In genomic region chr9:89350988-89351557, GRCh38 we compare ENCODE assay signal across 20 cellular contexts. TPM values are rescaled to one million over a fixed set of nuclear protein-coding genes. Genes with fewer than 3 reads are reported as not detected.
DNase-seq lines count a peak whose midpoint lies in the region; ATAC-seq and TF ChIP-seq lines count a peak whose summit lies in the region.
"Had no signal": no experiment of that assay in that cellular context is flagged by ENCODE, and none has a peak within 500 bp of the region (broad histone marks: within the 10 kb centered on the region; RNA-seq: fewer than 3 reads in every experiment).

No MANE protein-coding gene starts in this region.

- no peak overlapping the region for H3K9ac ChIP-seq in trophoblast cell (ENCODE audit: low read length)
- H3K9ac ChIP-seq: neural progenitor cell had no signal

- peaks cover 68% of the 10 kb centered on the region for H3K36me3 Mint-ChIP-seq in activated CD4-positive, alpha-beta T cell treated with anti-CD3 and anti-CD28 coated beads for 36 hours (ENCODE audit: low read depth)
- H3K36me3 Mint-ChIP-seq in CD8-positive, alpha-beta T cell = peaks cover 95% of the 10 kb centered on the region
- H3K36me3 Mint-ChIP-seq in activated T-helper 17 cell treated with anti-CD3 and anti-CD28 coated beads, Interleukin-2, amount 50 U/mL, for 72 hours (ENCODE audit: low read depth) = peaks cover 100% of the 10 kb centered on the region
- H3K36me3 Mint-ChIP-seq in MCF 10A (ENCODE audit: insufficient read depth, unreplicated experiment) = peaks cover 87% of the 10 kb centered on the region

- H3K79me2 ChIP-seq in trophoblast cell (ENCODE audit: control insufficient read depth, insufficient read depth, low read length, poor library complexity) = no peaks in the 10 kb centered on the region

- H3K4me3 Mint-ChIP-seq in activated CD4-positive, alpha-beta T cell treated with anti-CD3 and anti-CD28 coated beads for 36 hours = no peak overlapping the region
- H3K4me3 Mint-ChIP-seq in CD8-positive, alpha-beta T cell = no peak overlapping the region
- no peak overlapping the region for H3K4me3 Mint-ChIP-seq in activated T-helper 17 cell treated with anti-CD3 and anti-CD28 coated beads, Interleukin-2, amount 50 U/mL, for 72 hours
- H3K4me3 Mint-ChIP-seq in MCF 10A (ENCODE audit: unreplicated experiment) = no peak overlapping the region
- H3K4me3 Mint-ChIP-seq: brain, neural progenitor cell had no signal

- no peaks in the 10 kb centered on the region for H3K27me3 Mint-ChIP-seq in activated CD4-positive, alpha-beta T cell treated with anti-CD3 and anti-CD28 coated beads for 36 hours
- no peaks in the 10 kb centered on the region for H3K27me3 Mint-ChIP-seq in CD8-positive, alpha-beta T cell (ENCODE audit: low read depth)
- no peaks in the 10 kb centered on the region for H3K27me3 Mint-ChIP-seq in activated T-helper 17 cell treated with anti-CD3 and anti-CD28 coated beads, Interleukin-2, amount 50 U/mL, for 72 hours
- H3K27me3 Mint-ChIP-seq in MCF 10A (ENCODE audit: insufficient read depth, unreplicated experiment) = no peaks in the 10 kb centered on the region
- H3K27me3 Mint-ChIP-seq: brain had no signal

- H3K23ac ChIP-seq in trophoblast cell (ENCODE audit: low read length) = peak overlapping the region; percentile 42

- H3K27ac ChIP-seq in CD8-positive, alpha-beta T cell (ENCODE audit: low read depth, low read length) = no peak overlapping the region
- no peak overlapping the region for H3K27ac ChIP-seq in trophoblast cell (ENCODE audit: low read depth, low read length)
- H3K27ac ChIP-seq in caudate nucleus (ENCODE audit: low read depth, low read length) = no peak overlapping the region
- H3K27ac ChIP-seq: A549, colonic mucosa, neural progenitor cell had no signal

- WGBS in trophoblast cell (ENCODE audit: extremely low coverage, insufficient coverage, insufficient read length) = no CpG with 5 or more reads among the region's 2 CpGs

- H3K27me3 ChIP-seq in CD8-positive, alpha-beta T cell (ENCODE audit: insufficient read depth, low read length) = no peaks in the 10 kb centered on the region
- no peaks in the 10 kb centered on the region for H3K27me3 ChIP-seq in trophoblast cell (ENCODE audit: insufficient read depth, low read length)
- H3K27me3 ChIP-seq: colonic mucosa, neural progenitor cell, spleen had no signal

- H3K4me1 Mint-ChIP-seq in activated CD4-positive, alpha-beta T cell treated with anti-CD3 and anti-CD28 coated beads for 36 hours = peaks cover 17% of the 10 kb centered on the region
- peaks cover 22% of the 10 kb centered on the region for H3K4me1 Mint-ChIP-seq in CD8-positive, alpha-beta T cell (ENCODE audit: low read depth)
- H3K4me1 Mint-ChIP-seq in activated T-helper 17 cell treated with anti-CD3 and anti-CD28 coated beads, Interleukin-2, amount 50 U/mL, for 72 hours = peaks cover 19% of the 10 kb centered on the region
- H3K4me1 Mint-ChIP-seq in MCF 10A (ENCODE audit: insufficient read depth, unreplicated experiment) = no peaks in the 10 kb centered on the region
- H3K4me1 Mint-ChIP-seq: brain, neural progenitor cell had no signal

- H2AFZ ChIP-seq in trophoblast cell (ENCODE audit: insufficient read depth, low read length, poor library complexity) = no peak overlapping the region
- H2AFZ ChIP-seq: neural progenitor cell had no signal

- H4K12ac ChIP-seq in trophoblast cell (ENCODE audit: low read depth, low read length) = no peak overlapping the region

- H3K4me1 ChIP-seq in CD8-positive, alpha-beta T cell (ENCODE audit: insufficient read depth, low read length) = peaks cover 12% of the 10 kb centered on the region
- no peaks in the 10 kb centered on the region for H3K4me1 ChIP-seq in trophoblast cell (ENCODE audit: control insufficient read depth in 1 of 2, insufficient read depth in 2 of 2, low read length in 2 of 2)
- H3K4me1 ChIP-seq: A549, colonic mucosa, neural progenitor cell had no signal

- H3K9me3 ChIP-seq in CD8-positive, alpha-beta T cell (ENCODE audit: low read length) = no peaks in the 10 kb centered on the region
- peaks cover 7% of the 10 kb centered on the region for H3K9me3 ChIP-seq in trophoblast cell (ENCODE audit: insufficient read depth, low read depth, low read length)
- H3K9me3 ChIP-seq: A549, colonic mucosa, spleen had no signal

- POLR2A ChIA-PET in activated CD4-positive, alpha-beta T cell treated with anti-CD3 and anti-CD28 coated beads for 36 hours (lab: Charles Lee) = no interaction called here
- POLR2A ChIA-PET in CD8-positive, alpha-beta T cell (lab: Charles Lee) = no interaction called here
- POLR2A ChIA-PET in MCF 10A (lab: Yijun Ruan, JAX) = no interaction called here

- H3K4ac ChIP-seq in trophoblast cell (ENCODE audit: low read depth, low read length) = no peak overlapping the region

- intact Hi-C loops in activated CD4-positive, alpha-beta T cell treated with anti-CD3 and anti-CD28 coated beads for 36 hours (cut with DNase I, micrococcal nuclease) = no loop called here
- intact Hi-C loops in CD8-positive, alpha-beta T cell (cut with DNase I, micrococcal nuclease) = no loop called here
- intact Hi-C loops in MCF 10A (cut with micrococcal nuclease) = no loop called here

- H3K18ac ChIP-seq in trophoblast cell (ENCODE audit: low read length) = no peak overlapping the region

- no peak overlapping the region for H4K91ac ChIP-seq in trophoblast cell (ENCODE audit: low read depth, low read length)

- TF ChIP-seq CTCF in CD8-positive, alpha-beta T cell (IDR thresholded peaks at IDR 0.05) = no peak
- no peak for TF ChIP-seq CTCF in MCF 10A (IDR thresholded peaks at IDR 0.05; ENCODE audit: unreplicated experiment)

- no peak overlapping the region for H3K4me2 ChIP-seq in trophoblast cell (ENCODE audit: low read length)
- H3K4me2 ChIP-seq: A549, neural progenitor cell had no signal

- CTCF ChIA-PET in activated CD4-positive, alpha-beta T cell treated with anti-CD3 and anti-CD28 coated beads for 36 hours (lab: Charles Lee) = interaction anchor here (0.7 kb wide), 1 partner anchor 235 kb away, joined by 3 read pairs; no protein-coding TSS in a partner anchor
- CTCF ChIA-PET in CD8-positive, alpha-beta T cell (lab: Charles Lee) = interaction anchor here (1.4 kb wide), 1 partner anchor 198 kb away, joined by 3 read pairs; no protein-coding TSS in a partner anchor
- CTCF ChIA-PET in MCF 10A (lab: Yijun Ruan, JAX) = interaction anchor here (0.6 to 1.6 kb wide), 2 partner anchors 46 to 198 kb away, joined by 3 to 4 read pairs; no protein-coding TSS in a partner anchor

- H3K4me3 ChIP-seq in CD8-positive, alpha-beta T cell (ENCODE audit: low read depth, low read length) = no peak overlapping the region
- H3K4me3 ChIP-seq in trophoblast cell (ENCODE audit: low read depth, low read length) = no peak overlapping the region
- H3K4me3 ChIP-seq: A549, colonic mucosa, neural progenitor cell, spleen had no signal

- peak overlapping the region; percentile 11 for H3K27ac Mint-ChIP-seq in activated CD4-positive, alpha-beta T cell treated with anti-CD3 and anti-CD28 coated beads for 36 hours
- peak overlapping the region; percentile 1 for H3K27ac Mint-ChIP-seq in CD8-positive, alpha-beta T cell
- H3K27ac Mint-ChIP-seq in activated T-helper 17 cell treated with anti-CD3 and anti-CD28 coated beads, Interleukin-2, amount 50 U/mL, for 72 hours = peak overlapping the region; percentile 85
- no peak overlapping the region for H3K27ac Mint-ChIP-seq in MCF 10A (ENCODE audit: low read depth, unreplicated experiment)
- H3K27ac Mint-ChIP-seq: brain, neural progenitor cell had no signal

- H3K9me3 Mint-ChIP-seq in activated CD4-positive, alpha-beta T cell treated with anti-CD3 and anti-CD28 coated beads for 36 hours (ENCODE audit: low read depth) = no peaks in the 10 kb centered on the region
- no peaks in the 10 kb centered on the region for H3K9me3 Mint-ChIP-seq in CD8-positive, alpha-beta T cell
- H3K9me3 Mint-ChIP-seq in activated T-helper 17 cell treated with anti-CD3 and anti-CD28 coated beads, Interleukin-2, amount 50 U/mL, for 72 hours = no peaks in the 10 kb centered on the region
- H3K9me3 Mint-ChIP-seq in MCF 10A (ENCODE audit: unreplicated experiment) = no peaks in the 10 kb centered on the region
- H3K9me3 Mint-ChIP-seq: neural progenitor cell had no signal

- no peak overlapping the region for H4K8ac ChIP-seq in trophoblast cell (ENCODE audit: low read depth, low read length)

- H2BK5ac ChIP-seq in trophoblast cell (ENCODE audit: low read depth, low read length, poor library complexity) = no peak overlapping the region

- no TSS peak for BruUV-seq in MCF 10A (replicated peaks; lab: Mats Ljungman, UMichigan)

- H2BK120ac ChIP-seq in trophoblast cell (ENCODE audit: insufficient read depth, low read length, poor library complexity) = no peak overlapping the region

- no peak for ATAC-seq in activated CD4-positive, alpha-beta T cell treated with anti-CD3 and anti-CD28 coated beads for 36 hours
- ATAC-seq in CD8-positive, alpha-beta T cell = no peak
- no peak for ATAC-seq in activated T-helper 17 cell treated with anti-CD3 and anti-CD28 coated beads, Interleukin-2, amount 50 U/mL, for 72 hours (replicated peaks)
- ATAC-seq in GM18867 (IDR thresholded peaks at IDR 0.05; ENCODE audit: unreplicated experiment) = no peak
- ATAC-seq: A549 had no signal

- peaks cover 85% of the 10 kb centered on the region for H3K36me3 ChIP-seq in CD8-positive, alpha-beta T cell (ENCODE audit: insufficient read depth, low read length)
- peaks cover 61 to 81% of the 10 kb centered on the region in 2 experiments for H3K36me3 ChIP-seq in trophoblast cell (ENCODE audit: control insufficient read depth in 1 of 2, insufficient read depth in 2 of 2, low read length in 2 of 2)

- no peak overlapping the region for H3K14ac ChIP-seq in trophoblast cell (ENCODE audit: low read length)

- no peaks in the 10 kb centered on the region for H3K79me1 ChIP-seq in trophoblast cell (ENCODE audit: low read length)

- H2AK5ac ChIP-seq in trophoblast cell (ENCODE audit: low read length) = no peak overlapping the region

- no peak for DNase-seq in activated CD4-positive, alpha-beta T cell treated with anti-CD3 and anti-CD28 coated beads for 36 hours
- no peak for DNase-seq in activated CD4-positive, alpha-beta T cell treated with anti-CD3 and anti-CD28 coated beads for 4 hours
- no peak for DNase-seq in CD8-positive, alpha-beta T cell
- DNase-seq in trophoblast cell (peak in 1 of 2 donors; percentile 52), caudate nucleus (lab: John Stamatoyannopoulos, UW) (no peak), MCF 10A (ENCODE audit: unreplicated experiment) (no peak)
- DNase-seq: activated CD4-positive, alpha-beta T cell treated with anti-CD3 and anti-CD28 coated beads, Interleukin-2, amount 50 U/mL, for 4 hours; colonic mucosa; GF-D8; left cardiac atrium; NCI-H2171 treated with DMSO at 0.1 percent for 48 hours; NCI-H774; SHP77 treated with DMSO at 0.1 percent for 48 hours; spleen; stimulated activated CD4-positive, alpha-beta T cell treated with anti-CD3 and anti-CD28 coated beads, Interleukin-4, amount 100 ng/mL, for 24 hours had no signal

- H2BK12ac ChIP-seq in trophoblast cell (ENCODE audit: low read length) = no peak overlapping the region

RNA-seq across cellular contexts. Expression of gene SECISBP2, which starts 32.8 kb away (rescaled TPM):
- 10 to 100 TPM; 38.6 to 49.9 TPM for total RNA-seq in activated CD4-positive, alpha-beta T cell treated with anti-CD3 and anti-CD28 coated beads for 36 hours
- 10 to 100 TPM; 90.2 to 92.1 TPM for total RNA-seq in CD8-positive, alpha-beta T cell
- 10 to 100 TPM; 33.1 to 40.1 TPM for total RNA-seq in activated T-helper 17 cell treated with anti-CD3 and anti-CD28 coated beads, Interleukin-2, amount 50 U/mL, for 72 hours
- polyA plus RNA-seq in trophoblast cell (2013) = 32.7 and 32.9 TPM in 2 replicates
- total RNA-seq in MCF 10A (2022) = 36.4 and 38.9 TPM in 2 replicates

RNA-seq across cellular contexts. Expression of gene CKS2, which starts 40.1 kb away (rescaled TPM):
- 100 to 1,000 TPM; 236 to 256 TPM for total RNA-seq in activated CD4-positive, alpha-beta T cell treated with anti-CD3 and anti-CD28 coated beads for 36 hours
- total RNA-seq in CD8-positive, alpha-beta T cell = 1 to 10 TPM; 8.4 to 9.3 TPM
- 100 to 1,000 TPM; 179 to 230 TPM for total RNA-seq in activated T-helper 17 cell treated with anti-CD3 and anti-CD28 coated beads, Interleukin-2, amount 50 U/mL, for 72 hours
- polyA plus RNA-seq in trophoblast cell (2013) = 352 and 395 TPM in 2 replicates
- 82.2 and 90.4 TPM in 2 replicates for total RNA-seq in MCF 10A (2022)
